Comparison of ENCODE assay signal across 9 cellular contexts in the genomic region with DNA sequence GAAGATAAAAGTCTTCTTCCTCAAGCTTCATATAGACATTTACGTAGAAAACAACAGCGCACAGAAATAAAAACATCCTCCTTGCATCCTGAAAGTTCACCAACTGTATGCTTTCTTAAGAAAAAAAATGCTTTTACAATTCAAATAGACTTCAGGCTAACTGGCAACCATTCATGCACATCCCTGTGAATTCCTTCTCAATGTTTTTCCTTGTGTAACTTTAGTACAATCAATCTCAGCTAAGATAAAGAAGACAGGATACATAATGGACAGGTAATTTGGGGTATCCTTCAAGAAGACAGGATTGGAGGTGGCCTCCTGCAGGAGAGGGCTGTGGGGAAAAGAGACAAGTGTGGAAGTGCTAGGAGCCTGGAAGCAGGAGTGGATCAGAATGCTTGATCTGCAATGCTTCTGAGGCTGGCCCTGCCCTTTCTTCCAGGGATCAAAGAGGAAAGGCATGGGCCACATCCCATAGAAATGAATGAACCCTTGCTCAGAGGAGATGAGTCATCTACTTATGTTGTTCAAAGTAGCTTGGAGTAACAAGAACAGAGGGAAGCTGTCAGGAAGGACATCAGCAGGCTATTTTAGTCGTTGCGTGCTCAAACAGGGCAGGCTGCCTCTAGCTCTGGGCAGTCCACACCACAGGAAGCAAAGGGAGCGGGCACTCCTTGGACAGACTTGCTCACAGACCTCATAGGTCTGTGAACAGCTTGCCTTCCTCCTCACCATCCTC.
DNase-seq lines count a peak whose midpoint lies in the region; ATAC-seq, FAIRE-seq and TF ChIP-seq lines count a peak whose summit lies in the region.
"Had no signal": no experiment of that assay in that cellular context is flagged by ENCODE, and none has a peak within 500 bp of the region (broad histone marks: within the 10 kb centered on the region; RNA-seq: fewer than 3 reads in every experiment).

No MANE protein-coding gene starts in this region.

- WGBS in K562 (ENCODE audit: insufficient coverage, low coverage, missing lambda C conversion rate) = 90% methylated on average over 5 of the region's 5 CpGs

- H3K4me2 ChIP-seq in K562 (ENCODE audit: insufficient read depth, low read length) = no peak overlapping the region

- BruUV-seq in K562 (replicated peaks; lab: Mats Ljungman, UMichigan) = no TSS peak

- POLR2A ChIA-PET in K562 (lab: Yijun Ruan, JAX) = no interaction called here

- TF ChIP-seq EP300 in K562 (IDR thresholded peaks at IDR 0.05; ENCODE audit: low read length) = no peak

- H3K27me3 ChIP-seq in K562 (ENCODE audit: control insufficient read depth in 2 of 2, insufficient read depth in 2 of 2, low read length in 2 of 2) (no peaks in the 10 kb centered on the region), upper lobe of right lung (no peaks in the 10 kb centered on the region)

- ATAC-seq in K562 (no peak), upper lobe of right lung (peak; percentile 77), GM21423 (IDR thresholded peaks at IDR 0.05; ENCODE audit: unreplicated experiment) (no peak)

- H3K36me3 ChIP-seq in K562 (ENCODE audit: control insufficient read depth, insufficient read depth, low read length) = no peaks in the 10 kb centered on the region; the same call in 2 of the 3 replicates
- H3K36me3 ChIP-seq in upper lobe of right lung = no peaks in the 10 kb centered on the region

- H2AFZ ChIP-seq in K562 (ENCODE audit: low read depth, low read length) = no peak overlapping the region

- H3K9me1 ChIP-seq in K562 (ENCODE audit: control insufficient read depth, insufficient read depth, low read length) = no peaks in the 10 kb centered on the region

- TF ChIP-seq POLR2A in K562 (conservative IDR thresholded peaks at IDR 0.05) = no peak

- CTCF ChIA-PET in K562 (lab: Yijun Ruan, JAX; ENCODE audit: low intra/inter-chr PET ratio) = no interaction called here

- TF ChIP-seq CTCF in K562 (IDR thresholded peaks at IDR 0.05 in 2 of 3, conservative IDR thresholded peaks at IDR 0.05 in 1 of 3; ENCODE audit: insufficient read depth in 2 of 3, low read depth in 1 of 3, low read length in 3 of 3) (no peak), upper lobe of right lung (IDR thresholded peaks at IDR 0.05) (no peak)

- H3K4me3 ChIP-seq in K562 = no peak overlapping the region
- no peak overlapping the region for H3K4me3 ChIP-seq in upper lobe of right lung
- H3K4me3 ChIP-seq: skin epidermis had no signal

- H3K27ac ChIP-seq in K562 (ENCODE audit: extremely low read depth, low read depth, low read length) = no peak overlapping the region
- H3K27ac ChIP-seq in upper lobe of right lung = no peak overlapping the region

- H3K9ac ChIP-seq in K562 (ENCODE audit: insufficient read depth in 1 of 2, low read depth in 2 of 2, low read length in 2 of 2) = no peak overlapping the region

- in situ Hi-C loops in K562 (cut with MboI) = no loop called here

- H3K79me2 ChIP-seq in K562 (ENCODE audit: control insufficient read depth, insufficient read depth, low read length) = no peaks in the 10 kb centered on the region

- intact Hi-C loops in K562 (cut with micrococcal nuclease) = no loop called here
- intact Hi-C loops in upper lobe of right lung (cut with DNase I) = no loop called here

- no peak for TF ChIP-seq RAD21 in K562 (CRISPR knock-in tag; conservative IDR thresholded peaks at IDR 0.05 in 1 of 2, IDR thresholded peaks at IDR 0.05 in 1 of 2)

- H3K4me1 ChIP-seq in K562 (replicated peaks in 1 of 2; ENCODE audit: control insufficient read depth in 2 of 2, insufficient read depth in 2 of 2, low read length in 2 of 2) = peaks cover 0 to 10% of the 10 kb centered on the region in 2 experiments; a peak in 4 of 5 replicates
- peaks cover 26% of the 10 kb centered on the region for H3K4me1 ChIP-seq in upper lobe of right lung

- H3K9me3 ChIP-seq in K562 (replicated peaks; ENCODE audit: control insufficient read depth, insufficient read depth, low read depth, low read length) (no peaks in the 10 kb centered on the region; the same call in 1 of the 2 replicates), upper lobe of right lung (no peaks in the 10 kb centered on the region)

- peak; percentile 26 for DNase-seq in NOMO-1 treated with DMSO at 0.1 percent for 48 hours (lab: John Stamatoyannopoulos, UW; ENCODE audit: unreplicated experiment)
- DNase-seq in NOMO-1 treated with dmso at 0.1 percent for 144 hours (lab: John Stamatoyannopoulos, UW; ENCODE audit: unreplicated experiment) = no peak
- peak in 1 of 4 experiments; percentile 4 for DNase-seq in K562 (ENCODE audit: extremely low read depth in 1 of 4, low spot score in 3 of 4)
- peak; percentile 95 for DNase-seq in kidney tubule cell (ENCODE audit: low spot score)
- DNase-seq in upper lobe of right lung = no peak
- DNase-seq in activated CD4-positive, alpha-beta T cell treated with anti-CD3 and anti-CD28 coated beads, Interleukin-2, amount 50 U/mL, for 4 hours = no peak
- no peak for DNase-seq in activated T-cell treated with anti-CD3 and anti-CD28 coated beads, Interleukin-2, amount 50 U/mL, for 1 hour

- FAIRE-seq in K562 (lab: Jason Lieb, UNC) = peak; percentile 59

- no peaks in the 10 kb centered on the region for H4K20me1 ChIP-seq in K562 (replicated peaks; ENCODE audit: control insufficient read depth, insufficient read depth, low read length)

TF ChIP-seq in K562, 482 proteins besides CTCF, POLR2A, EP300 and RAD21 (continues in another document):
- no peak for TF ChIP-seq ZNF583 (CRISPR knock-in tag; IDR thresholded peaks at IDR 0.05)
- TF ChIP-seq MAFK (IDR thresholded peaks at IDR 0.05; ENCODE audit: low read length) = no peak
- TF ChIP-seq EGR1 (conservative IDR thresholded peaks at IDR 0.05) = no peak
- TF ChIP-seq BDP1 (IDR thresholded peaks at IDR 0.05; ENCODE audit: insufficient read depth, insufficient read length) = no peak
- TF ChIP-seq TRIM24 (IDR thresholded peaks at IDR 0.05) = no peak
- TF ChIP-seq GATAD2A (IDR thresholded peaks at IDR 0.05) = no peak
- TF ChIP-seq, protein P1, sequence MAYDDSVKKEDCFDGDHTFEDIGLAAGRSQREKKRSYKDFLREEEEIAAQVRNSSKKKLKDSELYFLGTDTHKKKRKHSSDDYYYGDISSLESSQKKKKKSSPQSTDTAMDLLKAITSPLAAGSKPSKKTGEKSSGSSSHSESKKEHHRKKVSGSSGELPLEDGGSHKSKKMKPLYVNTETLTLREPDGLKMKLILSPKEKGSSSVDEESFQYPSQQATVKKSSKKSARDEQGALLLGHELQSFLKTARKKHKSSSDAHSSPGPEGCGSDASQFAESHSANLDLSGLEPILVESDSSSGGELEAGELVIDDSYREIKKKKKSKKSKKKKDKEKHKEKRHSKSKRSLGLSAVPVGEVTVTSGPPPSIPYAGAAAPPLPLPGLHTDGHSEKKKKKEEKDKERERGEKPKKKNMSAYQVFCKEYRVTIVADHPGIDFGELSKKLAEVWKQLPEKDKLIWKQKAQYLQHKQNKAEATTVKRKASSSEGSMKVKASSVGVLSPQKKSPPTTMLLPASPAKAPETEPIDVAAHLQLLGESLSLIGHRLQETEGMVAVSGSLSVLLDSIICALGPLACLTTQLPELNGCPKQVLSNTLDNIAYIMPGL (CRISPR knock-in tag; IDR thresholded peaks at IDR 0.05) = no peak
- TF ChIP-seq, protein P2, sequence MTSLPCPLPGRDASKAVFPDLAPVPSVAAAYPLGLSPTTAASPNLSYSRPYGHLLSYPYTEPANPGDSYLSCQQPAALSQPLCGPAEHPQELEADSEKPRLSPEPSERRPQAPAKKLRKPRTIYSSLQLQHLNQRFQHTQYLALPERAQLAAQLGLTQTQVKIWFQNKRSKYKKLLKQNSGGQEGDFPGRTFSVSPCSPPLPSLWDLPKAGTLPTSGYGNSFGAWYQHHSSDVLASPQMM (CRISPR knock-in tag; IDR thresholded peaks at IDR 0.05) = no peak
- no peak for TF ChIP-seq HLTF (IDR thresholded peaks at IDR 0.05)
- no peak for TF ChIP-seq TEAD2 (tag; IDR thresholded peaks at IDR 0.05)
- TF ChIP-seq, protein P3, sequence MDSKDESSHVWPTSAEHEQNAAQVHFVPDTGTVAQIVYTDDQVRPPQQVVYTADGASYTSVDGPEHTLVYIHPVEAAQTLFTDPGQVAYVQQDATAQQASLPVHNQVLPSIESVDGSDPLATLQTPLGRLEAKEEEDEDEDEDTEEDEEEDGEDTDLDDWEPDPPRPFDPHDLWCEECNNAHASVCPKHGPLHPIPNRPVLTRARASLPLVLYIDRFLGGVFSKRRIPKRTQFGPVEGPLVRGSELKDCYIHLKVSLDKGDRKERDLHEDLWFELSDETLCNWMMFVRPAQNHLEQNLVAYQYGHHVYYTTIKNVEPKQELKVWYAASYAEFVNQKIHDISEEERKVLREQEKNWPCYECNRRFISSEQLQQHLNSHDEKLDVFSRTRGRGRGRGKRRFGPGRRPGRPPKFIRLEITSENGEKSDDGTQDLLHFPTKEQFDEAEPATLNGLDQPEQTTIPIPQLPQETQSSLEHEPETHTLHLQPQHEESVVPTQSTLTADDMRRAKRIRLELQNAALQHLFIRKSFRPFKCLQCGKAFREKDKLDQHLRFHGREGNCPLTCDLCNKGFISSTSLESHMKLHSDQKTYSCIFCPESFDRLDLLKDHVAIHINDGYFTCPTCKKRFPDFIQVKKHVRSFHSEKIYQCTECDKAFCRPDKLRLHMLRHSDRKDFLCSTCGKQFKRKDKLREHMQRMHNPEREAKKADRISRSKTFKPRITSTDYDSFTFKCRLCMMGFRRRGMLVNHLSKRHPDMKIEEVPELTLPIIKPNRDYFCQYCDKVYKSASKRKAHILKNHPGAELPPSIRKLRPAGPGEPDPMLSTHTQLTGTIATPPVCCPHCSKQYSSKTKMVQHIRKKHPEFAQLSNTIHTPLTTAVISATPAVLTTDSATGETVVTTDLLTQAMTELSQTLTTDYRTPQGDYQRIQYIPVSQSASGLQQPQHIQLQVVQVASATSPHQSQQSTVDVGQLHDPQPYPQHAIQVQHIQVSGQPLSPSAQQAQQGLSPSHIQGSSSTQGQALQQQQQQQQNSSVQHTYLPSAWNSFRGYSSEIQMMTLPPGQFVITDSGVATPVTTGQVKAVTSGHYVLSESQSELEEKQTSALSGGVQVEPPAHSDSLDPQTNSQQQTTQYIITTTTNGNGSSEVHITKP (IDR thresholded peaks at IDR 0.05; ENCODE audit: partially characterized antibody) = no peak
- no peak for TF ChIP-seq RBFOX2 (IDR thresholded peaks at IDR 0.05; ENCODE audit: low read depth, low read length)
- TF ChIP-seq SRF (CRISPR knock-in tag; IDR thresholded peaks at IDR 0.05) = no peak
- TF ChIP-seq KLF6 (CRISPR knock-in tag; IDR thresholded peaks at IDR 0.05; ENCODE audit: borderline replicate concordance) = no peak

Comparison
In these comparisons a context has a peak if more than half of its experiments do, and no peak if none do; other contexts are left out.
1. DNase-seq: peak in NOMO-1 treated with DMSO at 0.1 percent for 48 hours (single experiment) and kidney tubule cell (single experiment); none in NOMO-1 treated with dmso at 0.1 percent for 144 hours (single experiment), upper lobe of right lung (single experiment), activated CD4-positive, alpha-beta T cell treated with anti-CD3 and anti-CD28 coated beads, Interleukin-2, amount 50 U/mL, for 4 hours (0 of 2) and activated T-cell treated with anti-CD3 and anti-CD28 coated beads, Interleukin-2, amount 50 U/mL, for 1 hour (single experiment).